Comparison of ENCODE assay signal across 1 cellular context in the genomic region with DNA sequence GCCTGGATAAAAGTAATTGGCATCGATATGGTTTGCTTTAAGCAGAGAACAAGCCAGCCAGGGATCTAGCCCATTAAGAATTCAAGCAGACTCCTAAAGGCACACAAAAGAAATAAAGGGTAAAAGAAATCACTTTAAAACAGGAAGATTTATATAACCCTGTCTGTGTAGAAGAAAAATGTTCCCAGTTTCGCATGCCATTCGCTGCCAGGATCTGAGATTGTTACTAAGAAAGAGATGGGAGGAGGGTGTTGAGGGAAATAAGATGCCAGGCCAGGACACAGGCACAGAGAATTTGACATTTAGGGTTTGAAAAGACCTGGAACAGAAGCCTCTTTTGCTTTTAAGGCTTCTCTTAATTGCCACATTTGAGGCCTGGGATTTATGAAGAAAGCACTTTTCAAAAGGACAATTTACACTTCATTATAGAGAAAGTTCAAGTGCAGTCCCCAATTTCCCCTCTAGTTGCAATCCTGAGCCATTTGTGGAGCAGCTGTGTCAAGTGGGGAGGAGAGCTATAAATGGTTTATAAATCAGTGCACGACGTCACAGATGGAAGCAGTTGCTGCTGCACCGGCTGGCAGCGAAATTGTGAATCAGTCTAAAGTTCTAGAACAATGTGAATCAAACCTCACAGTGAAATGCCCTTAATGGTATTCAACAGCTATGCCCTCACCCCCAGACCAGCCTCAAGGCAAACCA.
TF ChIP-seq lines count a peak whose summit lies in the region.

No MANE protein-coding gene starts in this region.

TF ChIP-seq in A549, 52 proteins besides CTCF, POLR2A, EP300 and RAD21 (continued from another document):
- no peak for TF ChIP-seq REST (IDR thresholded peaks at IDR 0.05)
- no peak for TF ChIP-seq JUNB (IDR thresholded peaks at IDR 0.05)
- TF ChIP-seq, protein P1, sequence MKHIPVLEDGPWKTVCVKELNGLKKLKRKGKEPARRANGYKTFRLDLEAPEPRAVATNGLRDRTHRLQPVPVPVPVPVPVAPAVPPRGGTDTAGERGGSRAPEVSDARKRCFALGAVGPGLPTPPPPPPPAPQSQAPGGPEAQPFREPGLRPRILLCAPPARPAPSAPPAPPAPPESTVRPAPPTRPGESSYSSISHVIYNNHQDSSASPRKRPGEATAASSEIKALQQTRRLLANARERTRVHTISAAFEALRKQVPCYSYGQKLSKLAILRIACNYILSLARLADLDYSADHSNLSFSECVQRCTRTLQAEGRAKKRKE (CRISPR knock-in tag; IDR thresholded peaks at IDR 0.05; ENCODE audit: low read depth) = no peak
- no peak for TF ChIP-seq CHD4 (IDR thresholded peaks at IDR 0.05; ENCODE audit: borderline replicate concordance)
- no peak for TF ChIP-seq HOXA7 (CRISPR knock-in tag; IDR thresholded peaks at IDR 0.05)
- no peak for TF ChIP-seq MAZ (IDR thresholded peaks at IDR 0.05; ENCODE audit: borderline replicate concordance, low read depth, low read length)
- TF ChIP-seq HDAC2 (IDR thresholded peaks at IDR 0.05) = no peak
- TF ChIP-seq GATA3 (IDR thresholded peaks at IDR 0.05; ENCODE audit: borderline replicate concordance) = no peak
- no peak for TF ChIP-seq BCL3 (IDR thresholded peaks at IDR 0.05)
- no peak for TF ChIP-seq ELK1 (IDR thresholded peaks at IDR 0.05; ENCODE audit: low read depth, low read length)
- TF ChIP-seq KDM5A (IDR thresholded peaks at IDR 0.05) = no peak
